Comparison of ENCODE assay signal across 1 cellular context in the genomic region with DNA sequence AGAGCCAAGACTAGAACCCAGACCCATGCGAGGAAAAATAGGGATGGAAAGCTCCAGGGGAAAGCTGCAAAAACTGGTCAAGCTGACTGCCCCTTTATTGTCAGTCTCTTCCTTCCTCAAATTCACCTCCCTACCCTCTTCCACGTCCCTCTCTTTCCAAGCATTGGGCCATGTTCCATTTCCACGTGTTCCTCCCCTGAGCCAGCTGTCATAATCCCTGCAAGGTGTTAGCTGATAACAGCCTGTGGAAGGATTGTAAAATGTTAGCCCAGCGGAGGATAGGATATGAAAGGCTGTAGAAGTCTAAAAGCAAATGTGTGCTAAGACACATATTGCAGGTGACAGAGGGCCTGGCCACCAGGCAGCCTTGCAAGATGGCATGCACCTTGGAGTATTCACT.
TF ChIP-seq lines count a peak whose summit lies in the region.

No MANE protein-coding gene starts in this region.

TF ChIP-seq in K562, 482 proteins besides CTCF, POLR2A, EP300 and RAD21 (continued from another document and continues in another):
- TF ChIP-seq, protein P1, sequence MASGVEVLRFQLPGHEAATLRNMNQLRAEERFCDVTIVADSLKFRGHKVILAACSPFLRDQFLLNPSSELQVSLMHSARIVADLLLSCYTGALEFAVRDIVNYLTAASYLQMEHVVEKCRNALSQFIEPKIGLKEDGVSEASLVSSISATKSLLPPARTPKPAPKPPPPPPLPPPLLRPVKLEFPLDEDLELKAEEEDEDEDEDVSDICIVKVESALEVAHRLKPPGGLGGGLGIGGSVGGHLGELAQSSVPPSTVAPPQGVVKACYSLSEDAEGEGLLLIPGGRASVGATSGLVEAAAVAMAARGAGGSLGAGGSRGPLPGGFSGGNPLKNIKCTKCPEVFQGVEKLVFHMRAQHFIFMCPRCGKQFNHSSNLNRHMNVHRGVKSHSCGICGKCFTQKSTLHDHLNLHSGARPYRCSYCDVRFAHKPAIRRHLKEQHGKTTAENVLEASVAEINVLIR (CRISPR knock-in tag; IDR thresholded peaks at IDR 0.05): no peak
- no peak for TF ChIP-seq CCNT2 (IDR thresholded peaks at IDR 0.05; ENCODE audit: borderline replicate concordance, extremely low read depth, insufficient read length, low read depth, low read length)
- TF ChIP-seq TCF3 (CRISPR knock-in tag; IDR thresholded peaks at IDR 0.05): peak; percentile 84
- no peak for TF ChIP-seq ZNF561 (CRISPR knock-in tag; conservative IDR thresholded peaks at IDR 0.05)
- peak; percentile 46; the same call in 1 of the 2 replicates for TF ChIP-seq CTBP1 (IDR thresholded peaks at IDR 0.05; ENCODE audit: borderline replicate concordance)
- no peak for TF ChIP-seq ZNF217 (CRISPR knock-in tag; IDR thresholded peaks at IDR 0.05)
- TF ChIP-seq ZNF23 (CRISPR knock-in tag; IDR thresholded peaks at IDR 0.05): no peak
- TF ChIP-seq ESRRB (CRISPR knock-in tag; IDR thresholded peaks at IDR 0.05; ENCODE audit: borderline replicate concordance): no peak
- TF ChIP-seq, protein P2, sequence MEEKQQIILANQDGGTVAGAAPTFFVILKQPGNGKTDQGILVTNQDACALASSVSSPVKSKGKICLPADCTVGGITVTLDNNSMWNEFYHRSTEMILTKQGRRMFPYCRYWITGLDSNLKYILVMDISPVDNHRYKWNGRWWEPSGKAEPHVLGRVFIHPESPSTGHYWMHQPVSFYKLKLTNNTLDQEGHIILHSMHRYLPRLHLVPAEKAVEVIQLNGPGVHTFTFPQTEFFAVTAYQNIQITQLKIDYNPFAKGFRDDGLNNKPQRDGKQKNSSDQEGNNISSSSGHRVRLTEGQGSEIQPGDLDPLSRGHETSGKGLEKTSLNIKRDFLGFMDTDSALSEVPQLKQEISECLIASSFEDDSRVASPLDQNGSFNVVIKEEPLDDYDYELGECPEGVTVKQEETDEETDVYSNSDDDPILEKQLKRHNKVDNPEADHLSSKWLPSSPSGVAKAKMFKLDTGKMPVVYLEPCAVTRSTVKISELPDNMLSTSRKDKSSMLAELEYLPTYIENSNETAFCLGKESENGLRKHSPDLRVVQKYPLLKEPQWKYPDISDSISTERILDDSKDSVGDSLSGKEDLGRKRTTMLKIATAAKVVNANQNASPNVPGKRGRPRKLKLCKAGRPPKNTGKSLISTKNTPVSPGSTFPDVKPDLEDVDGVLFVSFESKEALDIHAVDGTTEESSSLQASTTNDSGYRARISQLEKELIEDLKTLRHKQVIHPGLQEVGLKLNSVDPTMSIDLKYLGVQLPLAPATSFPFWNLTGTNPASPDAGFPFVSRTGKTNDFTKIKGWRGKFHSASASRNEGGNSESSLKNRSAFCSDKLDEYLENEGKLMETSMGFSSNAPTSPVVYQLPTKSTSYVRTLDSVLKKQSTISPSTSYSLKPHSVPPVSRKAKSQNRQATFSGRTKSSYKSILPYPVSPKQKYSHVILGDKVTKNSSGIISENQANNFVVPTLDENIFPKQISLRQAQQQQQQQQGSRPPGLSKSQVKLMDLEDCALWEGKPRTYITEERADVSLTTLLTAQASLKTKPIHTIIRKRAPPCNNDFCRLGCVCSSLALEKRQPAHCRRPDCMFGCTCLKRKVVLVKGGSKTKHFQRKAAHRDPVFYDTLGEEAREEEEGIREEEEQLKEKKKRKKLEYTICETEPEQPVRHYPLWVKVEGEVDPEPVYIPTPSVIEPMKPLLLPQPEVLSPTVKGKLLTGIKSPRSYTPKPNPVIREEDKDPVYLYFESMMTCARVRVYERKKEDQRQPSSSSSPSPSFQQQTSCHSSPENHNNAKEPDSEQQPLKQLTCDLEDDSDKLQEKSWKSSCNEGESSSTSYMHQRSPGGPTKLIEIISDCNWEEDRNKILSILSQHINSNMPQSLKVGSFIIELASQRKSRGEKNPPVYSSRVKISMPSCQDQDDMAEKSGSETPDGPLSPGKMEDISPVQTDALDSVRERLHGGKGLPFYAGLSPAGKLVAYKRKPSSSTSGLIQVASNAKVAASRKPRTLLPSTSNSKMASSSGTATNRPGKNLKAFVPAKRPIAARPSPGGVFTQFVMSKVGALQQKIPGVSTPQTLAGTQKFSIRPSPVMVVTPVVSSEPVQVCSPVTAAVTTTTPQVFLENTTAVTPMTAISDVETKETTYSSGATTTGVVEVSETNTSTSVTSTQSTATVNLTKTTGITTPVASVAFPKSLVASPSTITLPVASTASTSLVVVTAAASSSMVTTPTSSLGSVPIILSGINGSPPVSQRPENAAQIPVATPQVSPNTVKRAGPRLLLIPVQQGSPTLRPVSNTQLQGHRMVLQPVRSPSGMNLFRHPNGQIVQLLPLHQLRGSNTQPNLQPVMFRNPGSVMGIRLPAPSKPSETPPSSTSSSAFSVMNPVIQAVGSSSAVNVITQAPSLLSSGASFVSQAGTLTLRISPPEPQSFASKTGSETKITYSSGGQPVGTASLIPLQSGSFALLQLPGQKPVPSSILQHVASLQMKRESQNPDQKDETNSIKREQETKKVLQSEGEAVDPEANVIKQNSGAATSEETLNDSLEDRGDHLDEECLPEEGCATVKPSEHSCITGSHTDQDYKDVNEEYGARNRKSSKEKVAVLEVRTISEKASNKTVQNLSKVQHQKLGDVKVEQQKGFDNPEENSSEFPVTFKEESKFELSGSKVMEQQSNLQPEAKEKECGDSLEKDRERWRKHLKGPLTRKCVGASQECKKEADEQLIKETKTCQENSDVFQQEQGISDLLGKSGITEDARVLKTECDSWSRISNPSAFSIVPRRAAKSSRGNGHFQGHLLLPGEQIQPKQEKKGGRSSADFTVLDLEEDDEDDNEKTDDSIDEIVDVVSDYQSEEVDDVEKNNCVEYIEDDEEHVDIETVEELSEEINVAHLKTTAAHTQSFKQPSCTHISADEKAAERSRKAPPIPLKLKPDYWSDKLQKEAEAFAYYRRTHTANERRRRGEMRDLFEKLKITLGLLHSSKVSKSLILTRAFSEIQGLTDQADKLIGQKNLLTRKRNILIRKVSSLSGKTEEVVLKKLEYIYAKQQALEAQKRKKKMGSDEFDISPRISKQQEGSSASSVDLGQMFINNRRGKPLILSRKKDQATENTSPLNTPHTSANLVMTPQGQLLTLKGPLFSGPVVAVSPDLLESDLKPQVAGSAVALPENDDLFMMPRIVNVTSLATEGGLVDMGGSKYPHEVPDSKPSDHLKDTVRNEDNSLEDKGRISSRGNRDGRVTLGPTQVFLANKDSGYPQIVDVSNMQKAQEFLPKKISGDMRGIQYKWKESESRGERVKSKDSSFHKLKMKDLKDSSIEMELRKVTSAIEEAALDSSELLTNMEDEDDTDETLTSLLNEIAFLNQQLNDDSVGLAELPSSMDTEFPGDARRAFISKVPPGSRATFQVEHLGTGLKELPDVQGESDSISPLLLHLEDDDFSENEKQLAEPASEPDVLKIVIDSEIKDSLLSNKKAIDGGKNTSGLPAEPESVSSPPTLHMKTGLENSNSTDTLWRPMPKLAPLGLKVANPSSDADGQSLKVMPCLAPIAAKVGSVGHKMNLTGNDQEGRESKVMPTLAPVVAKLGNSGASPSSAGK (IDR thresholded peaks at IDR 0.05): peak; percentile 72
- no peak for TF ChIP-seq NFRKB (IDR thresholded peaks at IDR 0.05; ENCODE audit: low read depth)
- TF ChIP-seq TOE1 (IDR thresholded peaks at IDR 0.05; ENCODE audit: borderline replicate concordance): no peak
- TF ChIP-seq TOE1 (CRISPR knock-in tag; IDR thresholded peaks at IDR 0.05; ENCODE audit: borderline replicate concordance, low read depth): no peak
- TF ChIP-seq FOXM1 (IDR thresholded peaks at IDR 0.05; ENCODE audit: low read depth): no peak
- no peak for TF ChIP-seq FOXM1 (CRISPR knock-in tag; IDR thresholded peaks at IDR 0.05; ENCODE audit: low read depth)
- TF ChIP-seq, protein P3, sequence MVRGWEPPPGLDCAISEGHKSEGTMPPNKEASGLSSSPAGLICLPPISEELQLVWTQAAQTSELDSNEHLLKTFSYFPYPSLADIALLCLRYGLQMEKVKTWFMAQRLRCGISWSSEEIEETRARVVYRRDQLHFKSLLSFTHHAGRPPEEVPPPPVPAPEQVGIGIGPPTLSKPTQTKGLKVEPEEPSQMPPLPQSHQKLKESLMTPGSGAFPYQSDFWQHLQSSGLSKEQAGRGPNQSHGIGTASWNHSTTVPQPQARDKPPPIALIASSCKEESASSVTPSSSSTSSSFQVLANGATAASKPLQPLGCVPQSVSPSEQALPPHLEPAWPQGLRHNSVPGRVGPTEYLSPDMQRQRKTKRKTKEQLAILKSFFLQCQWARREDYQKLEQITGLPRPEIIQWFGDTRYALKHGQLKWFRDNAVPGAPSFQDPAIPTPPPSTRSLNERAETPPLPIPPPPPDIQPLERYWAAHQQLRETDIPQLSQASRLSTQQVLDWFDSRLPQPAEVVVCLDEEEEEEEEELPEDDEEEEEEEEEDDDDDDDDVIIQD (CRISPR knock-in tag; IDR thresholded peaks at IDR 0.05): no peak
- no peak for TF ChIP-seq KLF6 (CRISPR knock-in tag; IDR thresholded peaks at IDR 0.05; ENCODE audit: borderline replicate concordance)
- no peak for TF ChIP-seq HDAC1 (IDR thresholded peaks at IDR 0.05)
- no peak for TF ChIP-seq ZNF699 (CRISPR knock-in tag; IDR thresholded peaks at IDR 0.05; ENCODE audit: insufficient replicate concordance)
- TF ChIP-seq, protein P4, sequence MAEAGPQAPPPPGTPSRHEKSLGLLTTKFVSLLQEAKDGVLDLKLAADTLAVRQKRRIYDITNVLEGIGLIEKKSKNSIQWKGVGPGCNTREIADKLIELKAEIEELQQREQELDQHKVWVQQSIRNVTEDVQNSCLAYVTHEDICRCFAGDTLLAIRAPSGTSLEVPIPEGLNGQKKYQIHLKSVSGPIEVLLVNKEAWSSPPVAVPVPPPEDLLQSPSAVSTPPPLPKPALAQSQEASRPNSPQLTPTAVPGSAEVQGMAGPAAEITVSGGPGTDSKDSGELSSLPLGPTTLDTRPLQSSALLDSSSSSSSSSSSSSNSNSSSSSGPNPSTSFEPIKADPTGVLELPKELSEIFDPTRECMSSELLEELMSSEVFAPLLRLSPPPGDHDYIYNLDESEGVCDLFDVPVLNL (CRISPR knock-in tag; IDR thresholded peaks at IDR 0.05; ENCODE audit: low read depth): no peak
- no peak for TF ChIP-seq ELF2 (CRISPR knock-in tag; IDR thresholded peaks at IDR 0.05)
- TF ChIP-seq ERF (CRISPR knock-in tag; IDR thresholded peaks at IDR 0.05): no peak
- TF ChIP-seq, protein P5, sequence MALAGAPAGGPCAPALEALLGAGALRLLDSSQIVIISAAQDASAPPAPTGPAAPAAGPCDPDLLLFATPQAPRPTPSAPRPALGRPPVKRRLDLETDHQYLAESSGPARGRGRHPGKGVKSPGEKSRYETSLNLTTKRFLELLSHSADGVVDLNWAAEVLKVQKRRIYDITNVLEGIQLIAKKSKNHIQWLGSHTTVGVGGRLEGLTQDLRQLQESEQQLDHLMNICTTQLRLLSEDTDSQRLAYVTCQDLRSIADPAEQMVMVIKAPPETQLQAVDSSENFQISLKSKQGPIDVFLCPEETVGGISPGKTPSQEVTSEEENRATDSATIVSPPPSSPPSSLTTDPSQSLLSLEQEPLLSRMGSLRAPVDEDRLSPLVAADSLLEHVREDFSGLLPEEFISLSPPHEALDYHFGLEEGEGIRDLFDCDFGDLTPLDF (CRISPR knock-in tag; IDR thresholded peaks at IDR 0.05): no peak
- TF ChIP-seq TEAD1 (CRISPR knock-in tag; IDR thresholded peaks at IDR 0.05): no peak
- TF ChIP-seq EHMT2 (IDR thresholded peaks at IDR 0.05): peak; percentile 68; the same call in 1 of the 2 replicates
- TF ChIP-seq, protein P6, sequence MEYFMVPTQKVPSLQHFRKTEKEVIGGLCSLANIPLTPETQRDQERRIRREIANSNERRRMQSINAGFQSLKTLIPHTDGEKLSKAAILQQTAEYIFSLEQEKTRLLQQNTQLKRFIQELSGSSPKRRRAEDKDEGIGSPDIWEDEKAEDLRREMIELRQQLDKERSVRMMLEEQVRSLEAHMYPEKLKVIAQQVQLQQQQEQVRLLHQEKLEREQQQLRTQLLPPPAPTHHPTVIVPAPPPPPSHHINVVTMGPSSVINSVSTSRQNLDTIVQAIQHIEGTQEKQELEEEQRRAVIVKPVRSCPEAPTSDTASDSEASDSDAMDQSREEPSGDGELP (CRISPR knock-in tag; IDR thresholded peaks at IDR 0.05; ENCODE audit: borderline replicate concordance): peak; percentile 77
- TF ChIP-seq ETV5 (CRISPR knock-in tag; IDR thresholded peaks at IDR 0.05; ENCODE audit: low read depth): no peak
- TF ChIP-seq EGR1 (conservative IDR thresholded peaks at IDR 0.05): no peak
- no peak for TF ChIP-seq SMARCC2 (IDR thresholded peaks at IDR 0.05; ENCODE audit: low read depth)
- peak; percentile 66 for TF ChIP-seq NCOR1 (IDR thresholded peaks at IDR 0.05)
- TF ChIP-seq, protein P7, sequence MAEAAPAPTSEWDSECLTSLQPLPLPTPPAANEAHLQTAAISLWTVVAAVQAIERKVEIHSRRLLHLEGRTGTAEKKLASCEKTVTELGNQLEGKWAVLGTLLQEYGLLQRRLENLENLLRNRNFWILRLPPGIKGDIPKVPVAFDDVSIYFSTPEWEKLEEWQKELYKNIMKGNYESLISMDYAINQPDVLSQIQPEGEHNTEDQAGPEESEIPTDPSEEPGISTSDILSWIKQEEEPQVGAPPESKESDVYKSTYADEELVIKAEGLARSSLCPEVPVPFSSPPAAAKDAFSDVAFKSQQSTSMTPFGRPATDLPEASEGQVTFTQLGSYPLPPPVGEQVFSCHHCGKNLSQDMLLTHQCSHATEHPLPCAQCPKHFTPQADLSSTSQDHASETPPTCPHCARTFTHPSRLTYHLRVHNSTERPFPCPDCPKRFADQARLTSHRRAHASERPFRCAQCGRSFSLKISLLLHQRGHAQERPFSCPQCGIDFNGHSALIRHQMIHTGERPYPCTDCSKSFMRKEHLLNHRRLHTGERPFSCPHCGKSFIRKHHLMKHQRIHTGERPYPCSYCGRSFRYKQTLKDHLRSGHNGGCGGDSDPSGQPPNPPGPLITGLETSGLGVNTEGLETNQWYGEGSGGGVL (CRISPR knock-in tag; IDR thresholded peaks at IDR 0.05): no peak
- TF ChIP-seq, protein P8, sequence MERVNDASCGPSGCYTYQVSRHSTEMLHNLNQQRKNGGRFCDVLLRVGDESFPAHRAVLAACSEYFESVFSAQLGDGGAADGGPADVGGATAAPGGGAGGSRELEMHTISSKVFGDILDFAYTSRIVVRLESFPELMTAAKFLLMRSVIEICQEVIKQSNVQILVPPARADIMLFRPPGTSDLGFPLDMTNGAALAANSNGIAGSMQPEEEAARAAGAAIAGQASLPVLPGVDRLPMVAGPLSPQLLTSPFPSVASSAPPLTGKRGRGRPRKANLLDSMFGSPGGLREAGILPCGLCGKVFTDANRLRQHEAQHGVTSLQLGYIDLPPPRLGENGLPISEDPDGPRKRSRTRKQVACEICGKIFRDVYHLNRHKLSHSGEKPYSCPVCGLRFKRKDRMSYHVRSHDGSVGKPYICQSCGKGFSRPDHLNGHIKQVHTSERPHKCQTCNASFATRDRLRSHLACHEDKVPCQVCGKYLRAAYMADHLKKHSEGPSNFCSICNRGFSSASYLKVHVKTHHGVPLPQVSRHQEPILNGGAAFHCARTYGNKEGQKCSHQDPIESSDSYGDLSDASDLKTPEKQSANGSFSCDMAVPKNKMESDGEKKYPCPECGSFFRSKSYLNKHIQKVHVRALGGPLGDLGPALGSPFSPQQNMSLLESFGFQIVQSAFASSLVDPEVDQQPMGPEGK (CRISPR knock-in tag; IDR thresholded peaks at IDR 0.05; ENCODE audit: borderline replicate concordance): no peak
- TF ChIP-seq LARP7 (IDR thresholded peaks at IDR 0.05): no peak
- TF ChIP-seq PHB2 (IDR thresholded peaks at IDR 0.05; ENCODE audit: low read depth): no peak
- TF ChIP-seq TEAD4 (IDR thresholded peaks at IDR 0.05; ENCODE audit: low read length): peak; percentile 75
- no peak for TF ChIP-seq TEAD4 (CRISPR knock-in tag; IDR thresholded peaks at IDR 0.05; ENCODE audit: borderline replicate concordance)
- peak; percentile 50; the same call in 1 of the 2 replicates for TF ChIP-seq DPF2 (IDR thresholded peaks at IDR 0.05)
- TF ChIP-seq NCOA6 (IDR thresholded peaks at IDR 0.05): no peak
- no peak for TF ChIP-seq SAFB (IDR thresholded peaks at IDR 0.05; ENCODE audit: borderline replicate concordance, low read depth, low read length)
- TF ChIP-seq ZNF197 (CRISPR knock-in tag; IDR thresholded peaks at IDR 0.05; ENCODE audit: low read depth): no peak
- TF ChIP-seq BMI1 (IDR thresholded peaks at IDR 0.05; ENCODE audit: low read length): no peak
